ENCODE assay signal across 8 cellular contexts in the genomic region with DNA sequence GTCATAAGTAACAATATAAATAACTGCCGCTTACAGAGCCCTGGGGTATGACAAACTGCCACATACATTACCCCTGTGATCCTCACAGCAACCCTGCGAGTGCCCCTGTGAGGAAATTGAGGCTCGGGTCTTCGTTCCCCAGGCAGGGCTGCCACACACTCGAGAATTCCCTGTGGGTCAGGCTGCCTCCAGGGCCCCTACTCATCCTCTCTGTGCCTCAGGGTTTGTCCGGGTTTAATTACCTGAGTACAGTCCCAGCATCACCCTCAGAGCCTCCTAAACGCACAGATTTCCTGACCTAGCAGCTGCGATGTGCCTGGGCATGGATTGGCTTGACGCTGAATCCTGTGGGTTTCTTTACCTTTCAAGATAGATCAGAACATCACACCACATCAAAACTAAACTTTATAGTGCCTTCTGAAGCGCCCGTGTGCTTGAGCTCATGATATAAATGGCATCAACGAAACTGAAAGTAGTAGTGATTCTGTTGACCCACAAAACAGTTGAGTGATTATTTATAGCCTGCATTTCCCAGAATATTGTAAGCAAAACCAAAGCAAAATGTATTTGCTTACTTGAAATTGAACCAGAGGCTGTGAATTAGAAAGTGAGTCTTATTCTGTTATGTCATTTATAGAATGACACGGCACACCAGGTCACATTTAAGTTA. TPM values are rescaled to one million over a fixed set of nuclear protein-coding genes. Genes with fewer than 3 reads are reported as not detected.
DNase-seq lines count a peak whose midpoint lies in the region; ATAC-seq and TF ChIP-seq lines count a peak whose summit lies in the region.

No MANE protein-coding gene starts in this region.

- WGBS in right lobe of liver (ENCODE audit: insufficient coverage, low coverage, low lambda C conversion rate, missing lambda C conversion rate), result 12% methylated on average over 5 of the region's 13 CpGs
- 61 to 68% methylated on average over 13 of the region's 13 CpGs for WGBS in tibial nerve, 2 donors

- ATAC-seq in HG02763 (IDR thresholded peaks at IDR 0.05; ENCODE audit: unreplicated experiment) (peak; percentile 26), right lobe of liver (peak; percentile 51 to 63 (median 58)), HG03108 (IDR thresholded peaks at IDR 0.05; ENCODE audit: unreplicated experiment) (no peak), HG03460 (IDR thresholded peaks at IDR 0.05; ENCODE audit: unreplicated experiment) (no peak)

- TF ChIP-seq CTCF in right lobe of liver (IDR thresholded peaks at IDR 0.05) (no peak), tibial nerve (IDR thresholded peaks at IDR 0.05) (no peak)

- H3K36me3 ChIP-seq in CD8-positive, alpha-beta memory T cell (ENCODE audit: insufficient read depth, low read length), result peaks cover 6% of the 10 kb centered on the region
- H3K36me3 ChIP-seq in right lobe of liver (peaks cover 0 to 1% (median 0%) of the 10 kb centered on the region in 4 donors), tibial nerve (peaks cover 0 to 6% (median 0%) of the 10 kb centered on the region in 3 donors)

- no peaks in the 10 kb centered on the region for H3K9me3 Mint-ChIP-seq in CD8-positive, alpha-beta memory T cell

- peak overlapping the region; percentile 52 for H3K4me3 ChIP-seq in CD8-positive, alpha-beta memory T cell (ENCODE audit: low read length)
- H3K4me3 ChIP-seq in right lobe of liver (no peak overlapping the region), tibial nerve (peak overlapping the region in 1 of 4 donors; percentile 16)

- TF ChIP-seq POLR2A in right lobe of liver (IDR thresholded peaks at IDR 0.05) (no peak), tibial nerve (IDR thresholded peaks at IDR 0.05) (no peak)

- peak; percentile 19 to 84 (median 76) for DNase-seq in CD8-positive, alpha-beta memory T cell
- DNase-seq in activated CD8-positive, alpha-beta memory T cell treated with anti-CD3 and anti-CD28 coated beads, Interleukin-2, amount 50 U/mL, for 24 hours (ENCODE audit: extremely low read depth), result peak; percentile 27
- peak in 1 of 3 donors; percentile 36 for DNase-seq in right lobe of liver
- no peak for DNase-seq in tibial nerve (ENCODE audit: low spot score in 2 of 2)
- no peak for DNase-seq in NCI-H187 (lab: John Stamatoyannopoulos, UW)

- H3K36me3 Mint-ChIP-seq in CD8-positive, alpha-beta memory T cell, result peaks cover 0 to 50% (median 7%) of the 10 kb centered on the region in 3 donors

- no peaks in the 10 kb centered on the region for H3K27me3 ChIP-seq in CD8-positive, alpha-beta memory T cell (ENCODE audit: insufficient read depth, low read length, poor library complexity, severe bottlenecking)
- H3K27me3 ChIP-seq in right lobe of liver (no peaks in the 10 kb centered on the region), tibial nerve (no peaks in the 10 kb centered on the region)

- H3K4me1 Mint-ChIP-seq in CD8-positive, alpha-beta memory T cell, result peaks cover 53 to 70% (median 55%) of the 10 kb centered on the region in 3 donors

- intact Hi-C loops in right lobe of liver (cut with DNase I), result no loop called here

- H3K27ac Mint-ChIP-seq in CD8-positive, alpha-beta memory T cell, result peak overlapping the region; percentile 92 to 99 (median 96)

- CTCF ChIA-PET in CD8-positive, alpha-beta memory T cell (lab: Charles Lee), result interaction anchor here (0.9 to 2.7 kb wide), 4 partner anchors 9 to 382 kb away, joined by 3 to 6 read pairs (median 4); partner anchors contain the start of gene SLC37A1

- peaks cover 32% of the 10 kb centered on the region for H3K4me1 ChIP-seq in CD8-positive, alpha-beta memory T cell (ENCODE audit: insufficient read depth, low read length)
- H3K4me1 ChIP-seq in right lobe of liver (peaks cover 0 to 44% (median 16%) of the 10 kb centered on the region in 4 donors), tibial nerve (peaks cover 0 to 33% (median 17%) of the 10 kb centered on the region in 4 donors)

- no peaks in the 10 kb centered on the region for H3K9me3 ChIP-seq in CD8-positive, alpha-beta memory T cell (ENCODE audit: low read length)
- H3K9me3 ChIP-seq in right lobe of liver (no peaks in the 10 kb centered on the region), tibial nerve (no peaks in the 10 kb centered on the region)

- peak overlapping the region; percentile 52 for H3K27ac ChIP-seq in CD8-positive, alpha-beta memory T cell (ENCODE audit: low read depth, low read length)
- H3K27ac ChIP-seq in right lobe of liver (peak overlapping the region; percentile 74 to 82 (median 78)), tibial nerve (peak overlapping the region in 3 of 4 donors; percentile 68 to 80 (median 80))

- H3K27me3 Mint-ChIP-seq in CD8-positive, alpha-beta memory T cell, result no peaks in the 10 kb centered on the region

- POLR2A ChIA-PET in CD8-positive, alpha-beta memory T cell (lab: Charles Lee), result interaction anchor here (2.0 kb wide), 1 partner anchor 13 kb away, joined by 20 read pairs; the partner anchor contains the start of gene SLC37A1

- peak overlapping the region; percentile 71 to 90 (median 85) for H3K4me3 Mint-ChIP-seq in CD8-positive, alpha-beta memory T cell

- TF ChIP-seq EP300 in tibial nerve (IDR thresholded peaks at IDR 0.05), result peak in 1 of 2 donors; percentile 8

RNA-seq across cellular contexts. Expression of gene SLC37A1, which starts 14.0 kb away (rescaled TPM):
- total RNA-seq in CD8-positive, alpha-beta memory T cell, result 10 to 100 TPM; 16.6 to 16.9 TPM
- polyA plus RNA-seq in CD8-positive, alpha-beta memory T cell, result 6.5 TPM
- total RNA-seq in right lobe of liver (10 to 100 TPM in 1 of 6 experiments, 1 to 10 TPM in 5; 2.5 to 10.8 (median 6.2) TPM), tibial nerve (1 to 10 TPM; 4.4 to 6.7 (median 5.0) TPM)

RNA-seq across cellular contexts. Expression of gene RSPH1, which starts 31.6 kb away (rescaled TPM):
- not detected for total RNA-seq in CD8-positive, alpha-beta memory T cell
- polyA plus RNA-seq in CD8-positive, alpha-beta memory T cell, result not detected
- total RNA-seq in right lobe of liver (under 1 TPM in 5 of 6 experiments, not detected in 1; 0.18 to 0.55 (median 0.22) TPM), tibial nerve (1 to 10 TPM in 1 of 4 donors, under 1 TPM in 1, not detected in 2; 0.21 to 1.7 TPM)

Comparison
In these comparisons a context has a peak if more than half of its experiments do, and no peak if none do; other contexts are left out.
1. DNase-seq: peak in CD8-positive, alpha-beta memory T cell (5 of 5) and activated CD8-positive, alpha-beta memory T cell treated with anti-CD3 and anti-CD28 coated beads, Interleukin-2, amount 50 U/mL, for 24 hours (single experiment); none in tibial nerve (0 of 2) and NCI-H187 (0 of 2).
2. ATAC-seq: peak in HG02763 (single experiment) and right lobe of liver (4 of 4); none in HG03108 (single experiment) and HG03460 (single experiment).
3. Peak in every context shown above with its lines, with median percentiles within 50 percentile points of each other: H3K27ac ChIP-seq.